Comparison of ENCODE assay signal across 8 cellular contexts in genomic region chr2:73176881-73177644, GRCh38. TPM values are rescaled to one million over a fixed set of nuclear protein-coding genes. Genes with fewer than 3 reads are reported as not detected.
A peak's percentile ranks its signal among the peaks of the same experiment; 100 is the strongest.
DNase-seq lines count a peak whose midpoint lies in the region; ATAC-seq and TF ChIP-seq lines count a peak whose summit lies in the region.

No MANE protein-coding gene starts in this region.

- H3K9ac ChIP-seq in HUES64 (ENCODE audit: low read depth, low read length) (no peak overlapping the region), OCI-LY3 (ENCODE audit: low read length) (peak overlapping the region; percentile 60), muscle layer of colon (ENCODE audit: low read length) (peak overlapping the region; percentile 75)

- H3K36me3 ChIP-seq in HUES64 (ENCODE audit: insufficient read depth, low read length) (no peaks in the 10 kb centered on the region), OCI-LY3 (replicated peaks; ENCODE audit: low read depth, low read length) (no peaks in the 10 kb centered on the region), muscle layer of colon (ENCODE audit: insufficient read depth, low read length) (no peaks in the 10 kb centered on the region)

- no peaks in the 10 kb centered on the region for H4K20me1 ChIP-seq in OCI-LY3 (ENCODE audit: insufficient read depth, low read length)

- ATAC-seq in GM21526 (IDR thresholded peaks at IDR 0.05; ENCODE audit: low FRiP score, unreplicated experiment) (peak; percentile 69), esophagus mucosa (peak; percentile 89)

- peak overlapping the region; percentile 57 for H3K4me3 ChIP-seq in HUES64 (ENCODE audit: low read length)
- H3K4me3 ChIP-seq in OCI-LY3 (ENCODE audit: low read length): peak overlapping the region; percentile 82
- H3K4me3 ChIP-seq in muscle layer of colon (ENCODE audit: low read depth in 1 of 2, low read length in 2 of 2): peak overlapping the region; percentile 62 to 63

- H3K4me1 ChIP-seq in HUES64 (ENCODE audit: insufficient read depth, low read length) (peaks cover 11% of the 10 kb centered on the region), OCI-LY3 (ENCODE audit: low read length) (peaks cover 10% of the 10 kb centered on the region), muscle layer of colon (ENCODE audit: insufficient read depth, low read length) (peaks cover 18% of the 10 kb centered on the region)

- no peaks in the 10 kb centered on the region for H3K79me2 ChIP-seq in OCI-LY3 (ENCODE audit: low read length)

- peak overlapping the region; percentile 95 for H3K4me2 ChIP-seq in OCI-LY3 (ENCODE audit: low read length)

- DNase-seq in DMS 273 treated with DMSO at 0.1 percent for 48 hours (lab: John Stamatoyannopoulos, UW) (peak; percentile 68), activated T-cell treated with anti-CD3 and anti-CD28 coated beads for 48 hours (ENCODE audit: low read depth) (peak; percentile 87)
- DNase-seq in stimulated activated CD8-positive, alpha-beta memory T cell treated with anti-CD3 and anti-CD28 coated beads, Interleukin-4, amount 100 ng/mL, for 48 hours: peak; percentile 95

- H3K27ac ChIP-seq in HUES64 (ENCODE audit: low read depth, low read length) (no peak overlapping the region), OCI-LY3 (ENCODE audit: low read length) (no peak overlapping the region), muscle layer of colon (ENCODE audit: low read depth, low read length) (peak overlapping the region; percentile 37)

- peak overlapping the region; percentile 59 for H2AFZ ChIP-seq in OCI-LY3 (ENCODE audit: low read depth, low read length)

- under 1% methylated on average over 51 of the region's 56 CpGs for WGBS in HUES64

- TF ChIP-seq CTCF in OCI-LY3 (IDR thresholded peaks at IDR 0.05; ENCODE audit: low read depth, low read length): peak; percentile 92

- H3K9me3 ChIP-seq in HUES64 (ENCODE audit: insufficient read depth, low read depth, low read length): no peaks in the 10 kb centered on the region
- H3K9me3 ChIP-seq in OCI-LY3 (ENCODE audit: insufficient read depth, low read length): no peaks in the 10 kb centered on the region
- no peaks in the 10 kb centered on the region for H3K9me3 ChIP-seq in muscle layer of colon (ENCODE audit: low read length)

- H3K27me3 ChIP-seq in HUES64 (ENCODE audit: insufficient read depth, low read length): peaks cover 80% of the 10 kb centered on the region
- peaks cover 12% of the 10 kb centered on the region for H3K27me3 ChIP-seq in OCI-LY3 (ENCODE audit: low read depth, low read length)
- H3K27me3 ChIP-seq in muscle layer of colon (ENCODE audit: control insufficient read depth in 1 of 2, insufficient read depth in 2 of 2, low read length in 2 of 2): peaks cover 4 to 20% of the 10 kb centered on the region in 2 donors

RNA-seq across cellular contexts. Expression of gene NOTO, which starts 25.3 kb away (rescaled TPM):
- polyA plus RNA-seq in HUES64 (2013, experiment 1 of 2): 0.05 TPM
- polyA plus RNA-seq in HUES64 (2013, experiment 2 of 2): 0.19 TPM
- not detected for total RNA-seq in esophagus mucosa

RNA-seq across cellular contexts. Expression of gene SMYD5, which starts 37.0 kb away (rescaled TPM):
- polyA plus RNA-seq in HUES64 (2013, experiment 1 of 2): 38.5 TPM
- 32.6 TPM for polyA plus RNA-seq in HUES64 (2013, experiment 2 of 2)
- 11.7 TPM for total RNA-seq in esophagus mucosa

RNA-seq across cellular contexts. Expression of gene PRADC1, which starts 56.0 kb away (rescaled TPM):
- polyA plus RNA-seq in HUES64 (2013, experiment 1 of 2): 8.6 TPM
- polyA plus RNA-seq in HUES64 (2013, experiment 2 of 2): 8.6 TPM
- 19.0 TPM for total RNA-seq in esophagus mucosa

RNA-seq across cellular contexts. Expression of gene CCT7, which starts 57.0 kb away (rescaled TPM):
- polyA plus RNA-seq in HUES64 (2013, experiment 1 of 2): 267 TPM
- 253 TPM for polyA plus RNA-seq in HUES64 (2013, experiment 2 of 2)
- 253 TPM for total RNA-seq in esophagus mucosa
